In genomic region chr16:89378947-89379771, GRCh38 we compare ENCODE assay signal across 11 cellular contexts.
A peak's percentile ranks its signal among the peaks of the same experiment; 100 is the strongest.
DNase-seq lines count a peak whose midpoint lies in the region; ATAC-seq and TF ChIP-seq lines count a peak whose summit lies in the region.
"Had no signal": no experiment of that assay in that cellular context is flagged by ENCODE, and none has a peak within 500 bp of the region (broad histone marks: within the 10 kb centered on the region; RNA-seq: fewer than 3 reads in every experiment).

No MANE protein-coding gene starts in this region.

- CTCF ChIA-PET in CD8-positive, alpha-beta T cell (lab: Charles Lee): interaction anchor here (1.2 to 1.4 kb wide), 2 partner anchors 12 to 21 kb away, joined by 3 to 4 read pairs; no protein-coding TSS in a partner anchor
- CTCF ChIA-PET in GM10248 (lab: Yijun Ruan, JAX): interaction anchor here (0.8 to 1.6 kb wide), 6 partner anchors 8 to 42 kb away, joined by 3 to 4 read pairs (median 3); no protein-coding TSS in a partner anchor

- TF ChIP-seq EP300 in esophagus muscularis mucosa (IDR thresholded peaks at IDR 0.05): no peak

- H3K4me1 ChIP-seq in CD8-positive, alpha-beta T cell (ENCODE audit: insufficient read depth, low read length): peaks cover 75% of the 10 kb centered on the region
- H3K4me1 ChIP-seq in esophagus muscularis mucosa: peaks cover 65 to 82% (median 77%) of the 10 kb centered on the region in 4 donors

- ATAC-seq in CD8-positive, alpha-beta T cell: no peak
- ATAC-seq in GM18498 (IDR thresholded peaks at IDR 0.05; ENCODE audit: unreplicated experiment) (no peak), HG02588 (IDR thresholded peaks at IDR 0.05; ENCODE audit: unreplicated experiment) (no peak)

- H3K4me3 ChIP-seq in CD8-positive, alpha-beta T cell (ENCODE audit: low read depth, low read length): no peak overlapping the region
- H3K4me3 ChIP-seq in esophagus muscularis mucosa: peak overlapping the region in 1 of 4 donors; percentile 16

- 71% methylated on average over 28 of the region's 29 CpGs for WGBS in esophagus muscularis mucosa

- H3K27ac Mint-ChIP-seq in CD8-positive, alpha-beta T cell: peak overlapping the region; percentile 34
- H3K27ac Mint-ChIP-seq: dendritic cell treated with granulocyte-macrophage colony-stimulating factor and Interleukin-4, amounts not matched to agents 40 ng/mL and 50 ng/mL, for 4 days had no signal

- intact Hi-C loops in CD8-positive, alpha-beta T cell (cut with DNase I, micrococcal nuclease): no loop called here
- intact Hi-C loops in esophagus muscularis mucosa (cut with DNase I): no loop called here

- no peaks in the 10 kb centered on the region for H3K27me3 ChIP-seq in CD8-positive, alpha-beta T cell (ENCODE audit: insufficient read depth, low read length)
- no peaks in the 10 kb centered on the region for H3K27me3 ChIP-seq in esophagus muscularis mucosa

- H3K9me3 ChIP-seq in CD8-positive, alpha-beta T cell (ENCODE audit: low read length): no peaks in the 10 kb centered on the region
- H3K9me3 ChIP-seq in esophagus muscularis mucosa: peaks cover 0 to 10% (median 0%) of the 10 kb centered on the region in 4 donors

- H3K36me3 ChIP-seq in CD8-positive, alpha-beta T cell (ENCODE audit: insufficient read depth, low read length): no peaks in the 10 kb centered on the region
- no peaks in the 10 kb centered on the region for H3K36me3 ChIP-seq in esophagus muscularis mucosa

- POLR2A ChIA-PET in CD8-positive, alpha-beta T cell (lab: Charles Lee): interaction anchor here (0.5 kb wide), 1 partner anchor 96 kb away, joined by 3 read pairs; no protein-coding TSS in a partner anchor
- POLR2A ChIA-PET in GM10248 (lab: Yijun Ruan, JAX): no interaction called here

- no peak for DNase-seq in CD8-positive, alpha-beta T cell
- DNase-seq in NCI-H524 (lab: John Stamatoyannopoulos, UW): peak; percentile 39 to 79
- DNase-seq in esophagus muscularis mucosa (ENCODE audit: extremely low spot score): no peak
- DNase-seq in occipital lobe (lab: John Stamatoyannopoulos, UW): peak; percentile 28
- DNase-seq in DMS53 treated with DMSO at 0.1 percent for 48 hours (lab: John Stamatoyannopoulos, UW; ENCODE audit: unreplicated experiment): no peak
- no peak for DNase-seq in GM10248 (ENCODE audit: extremely low spot score)
- DNase-seq: Calu3, NCI-H1417 treated with DMSO at 0.1 percent for 48 hours had no signal

- no peak overlapping the region for H3K27ac ChIP-seq in CD8-positive, alpha-beta T cell (ENCODE audit: low read depth, low read length)
- peak overlapping the region in 3 of 4 donors; percentile 22 to 49 (median 34) for H3K27ac ChIP-seq in esophagus muscularis mucosa (replicated peaks in 1 of 4)

- peak overlapping the region; percentile 37 for H3K4me3 Mint-ChIP-seq in CD8-positive, alpha-beta T cell
- H3K4me3 Mint-ChIP-seq: dendritic cell treated with granulocyte-macrophage colony-stimulating factor and Interleukin-4, amounts not matched to agents 40 ng/mL and 50 ng/mL, for 4 days had no signal

- H3K9me3 Mint-ChIP-seq in CD8-positive, alpha-beta T cell: peaks cover 3% of the 10 kb centered on the region

- H3K4me1 Mint-ChIP-seq in CD8-positive, alpha-beta T cell (ENCODE audit: low read depth): peaks cover 89% of the 10 kb centered on the region

- H3K27me3 Mint-ChIP-seq in CD8-positive, alpha-beta T cell (ENCODE audit: low read depth): no peaks in the 10 kb centered on the region
- H3K27me3 Mint-ChIP-seq: dendritic cell treated with granulocyte-macrophage colony-stimulating factor and Interleukin-4, amounts not matched to agents 40 ng/mL and 50 ng/mL, for 4 days had no signal

- TF ChIP-seq CTCF in CD8-positive, alpha-beta T cell (IDR thresholded peaks at IDR 0.05): no peak
- TF ChIP-seq CTCF in esophagus muscularis mucosa (IDR thresholded peaks at IDR 0.05) (no peak), GM10248 (IDR thresholded peaks at IDR 0.05; ENCODE audit: control extremely low read depth, extremely low read depth, low read depth, missing control alignments) (no peak)

- TF ChIP-seq POLR2A in esophagus muscularis mucosa (IDR thresholded peaks at IDR 0.05; ENCODE audit: low read depth): no peak

- peaks cover 15% of the 10 kb centered on the region for H3K36me3 Mint-ChIP-seq in CD8-positive, alpha-beta T cell

Comparison
In these comparisons a context has a peak if more than half of its experiments do, and no peak if none do; other contexts are left out.
1. DNase-seq: peak in NCI-H524 (2 of 2) and occipital lobe (single experiment); none in CD8-positive, alpha-beta T cell (0 of 7), esophagus muscularis mucosa (single experiment), DMS53 treated with DMSO at 0.1 percent for 48 hours (single experiment) and GM10248 (single experiment).